ENCODE assay signal across 21 cellular contexts in genomic region chr3:128072454-128073184, GRCh38. TPM values are rescaled to one million over a fixed set of nuclear protein-coding genes. Genes with fewer than 3 reads are reported as not detected.
DNase-seq lines count a peak whose midpoint lies in the region; ATAC-seq and TF ChIP-seq lines count a peak whose summit lies in the region.
"Had no signal": no experiment of that assay in that cellular context is flagged by ENCODE, and none has a peak within 500 bp of the region (broad histone marks: within the 10 kb centered on the region; RNA-seq: fewer than 3 reads in every experiment).

No MANE protein-coding gene starts in this region.

- no peak for DNase-seq in MCF 10A (ENCODE audit: unreplicated experiment)
- no peak for DNase-seq in mammary epithelial cell
- peak; percentile 43 for DNase-seq in ecto neural progenitor cell (ENCODE audit: low spot score)
- no peak for DNase-seq in neuronal stem cell (ENCODE audit: low spot score)
- DNase-seq in upper lobe of right lung, result peak; percentile 55
- DNase-seq in natural killer cell, result no peak
- no peak for DNase-seq in mesendoderm
- DNase-seq: activated CD4-positive, alpha-beta T cell treated with anti-CD3 and anti-CD28 coated beads for 48 hours; activated naive CD8-positive, alpha-beta T cell treated with anti-CD3 and anti-CD28 coated beads for 36 hours; Caco-2; DMS79 treated with DMSO at 0.1 percent for 48 hours; HFFc6; Karpas-422; left ventricle myocardium superior; NCI-H2029; NCI-H446; stimulated activated CD4-positive, alpha-beta T cell treated with anti-CD3 and anti-CD28 coated beads, Interleukin-12 subunit alpha, Interleukin-12 subunit beta, amount 100 ng/mL, for 4 hours had no signal

- no peak overlapping the region for H2BK120ac ChIP-seq in neuronal stem cell (ENCODE audit: low read depth, low read length)
- no peak overlapping the region for H2BK120ac ChIP-seq in mesendoderm (ENCODE audit: low read depth, low read length)

- H3K4me1 Mint-ChIP-seq in MCF 10A (ENCODE audit: insufficient read depth, unreplicated experiment) (peaks cover 5% of the 10 kb centered on the region), natural killer cell (peaks cover 4 to 13% of the 10 kb centered on the region in 2 donors)

- H3K4me3 Mint-ChIP-seq in MCF 10A (ENCODE audit: unreplicated experiment), result no peak overlapping the region
- no peak overlapping the region for H3K4me3 Mint-ChIP-seq in natural killer cell
- H3K4me3 Mint-ChIP-seq: activated naive CD8-positive, alpha-beta T cell treated with anti-CD3 and anti-CD28 coated beads for 36 hours; brain; HFFc6; neural crest cell had no signal

- dilution Hi-C loops in mammary epithelial cell (cut with HindIII; ENCODE audit: low sequenced_read_pairs), result no loop called here

- no peak overlapping the region for H3K56ac ChIP-seq in mesendoderm (ENCODE audit: low read length)

- no peak overlapping the region for H4K91ac ChIP-seq in neuronal stem cell (ENCODE audit: low read depth, low read length, poor library complexity)

- H3K79me1 ChIP-seq in neuronal stem cell (ENCODE audit: low read depth, low read length) (peaks cover 5% of the 10 kb centered on the region), mesendoderm (ENCODE audit: low read length) (peaks cover 3% of the 10 kb centered on the region)

- no peak overlapping the region for H3K4me2 ChIP-seq in mammary epithelial cell (ENCODE audit: insufficient read depth, low read depth, low read length)
- no peak overlapping the region for H3K4me2 ChIP-seq in neuronal stem cell (ENCODE audit: insufficient read depth, low read length, poor library complexity, severe bottlenecking)
- no peak overlapping the region for H3K4me2 ChIP-seq in mesendoderm (ENCODE audit: low read length)

- intact Hi-C loops in MCF 10A (cut with micrococcal nuclease), result no loop called here
- intact Hi-C loops in mammary epithelial cell (cut with micrococcal nuclease), result no loop called here
- intact Hi-C loops in upper lobe of right lung (cut with DNase I), result no loop called here
- intact Hi-C loops in natural killer cell (cut with micrococcal nuclease), result no loop called here

- no peak overlapping the region for H3K14ac ChIP-seq in neuronal stem cell (ENCODE audit: low read length)

- H4K5ac ChIP-seq in mesendoderm (ENCODE audit: low read length), result no peak overlapping the region

- H2BK5ac ChIP-seq in neuronal stem cell (ENCODE audit: low read length) (no peak overlapping the region), mesendoderm (ENCODE audit: low read length) (no peak overlapping the region)

- H3K4ac ChIP-seq in neuronal stem cell (ENCODE audit: low read length), result no peak overlapping the region
- H3K4ac ChIP-seq in mesendoderm (ENCODE audit: low read depth, low read length), result no peak overlapping the region

- no peak overlapping the region for H3K9ac ChIP-seq in mammary epithelial cell (ENCODE audit: insufficient read depth, low read length)
- H3K9ac ChIP-seq in neuronal stem cell (ENCODE audit: low read depth, low read length, poor library complexity), result no peak overlapping the region
- H3K9ac ChIP-seq in mesendoderm (ENCODE audit: low read length), result no peak overlapping the region

- H2AFZ ChIP-seq in mammary epithelial cell (ENCODE audit: low read depth, low read length), result no peak overlapping the region
- no peak overlapping the region for H2AFZ ChIP-seq in neuronal stem cell (ENCODE audit: low read length)

- H3K18ac ChIP-seq in neuronal stem cell (ENCODE audit: low read length) (no peak overlapping the region), mesendoderm (ENCODE audit: low read length) (no peak overlapping the region)

- H2BK12ac ChIP-seq in neuronal stem cell (ENCODE audit: low read length), result no peak overlapping the region

- POLR2A ChIA-PET in MCF 10A (lab: Yijun Ruan, JAX), result interaction anchor here (0.6 to 2.7 kb wide), 3 partner anchors 7 to 1898 kb away, joined by 3 to 8 read pairs (median 4); no protein-coding TSS in a partner anchor

- H3K27ac Mint-ChIP-seq in MCF 10A (ENCODE audit: low read depth, unreplicated experiment) (peak overlapping the region; percentile 31), natural killer cell (no peak overlapping the region)
- H3K27ac Mint-ChIP-seq: activated naive CD8-positive, alpha-beta T cell treated with anti-CD3 and anti-CD28 coated beads for 36 hours had no signal

- H3K23ac ChIP-seq in neuronal stem cell (ENCODE audit: low read depth, low read length, poor library complexity), result peak overlapping the region; percentile 16
- H3K23ac ChIP-seq in mesendoderm (ENCODE audit: low read length), result no peak overlapping the region

- H4K8ac ChIP-seq in neuronal stem cell (ENCODE audit: low read depth, low read length) (no peak overlapping the region), mesendoderm (ENCODE audit: low read depth, low read length) (no peak overlapping the region)

- H3K27me3 Mint-ChIP-seq in MCF 10A (ENCODE audit: insufficient read depth, unreplicated experiment) (no peaks in the 10 kb centered on the region), natural killer cell (ENCODE audit: low read depth in 2 of 2) (no peaks in the 10 kb centered on the region)
- H3K27me3 Mint-ChIP-seq: activated naive CD8-positive, alpha-beta T cell treated with anti-CD3 and anti-CD28 coated beads for 36 hours; brain had no signal

- no peak overlapping the region for H3K4me3 ChIP-seq in mammary epithelial cell (replicated peaks in 1 of 3; ENCODE audit: insufficient read depth in 1 of 3, low read depth in 2 of 3, low read length in 3 of 3)
- no peak overlapping the region for H3K4me3 ChIP-seq in neuronal stem cell (ENCODE audit: low read length in 2 of 2)
- H3K4me3 ChIP-seq in upper lobe of right lung, result no peak overlapping the region
- H3K4me3 ChIP-seq in mesendoderm (ENCODE audit: low read length), result no peak overlapping the region

- H3K9me3 Mint-ChIP-seq in MCF 10A (ENCODE audit: unreplicated experiment) (no peaks in the 10 kb centered on the region), natural killer cell (no peaks in the 10 kb centered on the region)
- H3K9me3 Mint-ChIP-seq: activated naive CD8-positive, alpha-beta T cell treated with anti-CD3 and anti-CD28 coated beads for 36 hours; brain; HFFc6; neural crest cell had no signal

- H3K27me3 ChIP-seq in mammary epithelial cell (ENCODE audit: insufficient read depth, low read length) (no peaks in the 10 kb centered on the region), neuronal stem cell (ENCODE audit: control insufficient read depth in 3 of 3, insufficient read depth in 3 of 3, low read depth in 1 of 3, low read length in 3 of 3) (peaks cover 0 to 16% (median 0%) of the 10 kb centered on the region in 3 experiments), upper lobe of right lung (no peaks in the 10 kb centered on the region), mesendoderm (ENCODE audit: insufficient read depth, low read length, poor library complexity) (no peaks in the 10 kb centered on the region)

- BruUV-seq in MCF 10A (replicated peaks; lab: Mats Ljungman, UMichigan) (no TSS peak), mammary epithelial cell (replicated peaks; lab: Mats Ljungman, UMichigan) (no TSS peak)

- H3K4me1 ChIP-seq in mammary epithelial cell (ENCODE audit: insufficient read depth, low read length), result peaks cover 42% of the 10 kb centered on the region
- H3K4me1 ChIP-seq in neuronal stem cell (ENCODE audit: control insufficient read depth in 2 of 2, insufficient read depth in 1 of 2, low read depth in 1 of 2, low read length in 2 of 2), result peaks cover 0 to 18% of the 10 kb centered on the region in 2 donors
- H3K4me1 ChIP-seq in upper lobe of right lung, result peaks cover 23% of the 10 kb centered on the region
- no peaks in the 10 kb centered on the region for H3K4me1 ChIP-seq in mesendoderm (ENCODE audit: control insufficient read depth, low read depth, low read length)
- H3K4me1 ChIP-seq: Caco-2 had no signal

- TF ChIP-seq CTCF in MCF 10A (IDR thresholded peaks at IDR 0.05; ENCODE audit: unreplicated experiment) (no peak), mammary epithelial cell (conservative IDR thresholded peaks at IDR 0.05 in 1 of 2, IDR thresholded peaks at IDR 0.05 in 1 of 2; ENCODE audit: extremely low read depth in 1 of 2, insufficient read depth in 1 of 2, low read depth in 1 of 2, low read length in 2 of 2) (no peak), upper lobe of right lung (IDR thresholded peaks at IDR 0.05) (no peak), natural killer cell (IDR thresholded peaks at IDR 0.05) (no peak)

- ATAC-seq in upper lobe of right lung (no peak), natural killer cell (no peak), HG02840 (IDR thresholded peaks at IDR 0.05; ENCODE audit: low FRiP score, unreplicated experiment) (no peak)
- ATAC-seq: left ventricle myocardium superior, Panc1 had no signal

- CTCF ChIA-PET in MCF 10A (lab: Yijun Ruan, JAX) (no interaction called here), mammary epithelial cell (lab: Charles Lee; ENCODE audit: low non-redundant PET) (interaction anchor here (0.7 kb wide), 1 partner anchor 302 kb away, joined by 3 read pairs; no protein-coding TSS in a partner anchor)

- H3K9me3 ChIP-seq in mammary epithelial cell (replicated peaks; ENCODE audit: insufficient read depth, low read length) (no peaks in the 10 kb centered on the region), neuronal stem cell (replicated peaks in 1 of 2; ENCODE audit: control insufficient read depth in 2 of 2, insufficient read depth in 1 of 2, low read depth in 1 of 2, low read length in 2 of 2) (no peaks in the 10 kb centered on the region), upper lobe of right lung (no peaks in the 10 kb centered on the region)
- H3K9me3 ChIP-seq: Caco-2 had no signal

- H3K27ac ChIP-seq in mammary epithelial cell (ENCODE audit: insufficient read depth, low read depth, low read length), result no peak overlapping the region
- no peak overlapping the region for H3K27ac ChIP-seq in neuronal stem cell (replicated peaks; ENCODE audit: low read length)
- no peak overlapping the region for H3K27ac ChIP-seq in upper lobe of right lung
- H3K27ac ChIP-seq in mesendoderm (ENCODE audit: low read depth, low read length), result no peak overlapping the region

- H2BK15ac ChIP-seq in neuronal stem cell (ENCODE audit: low read length), result no peak overlapping the region
- H2BK15ac ChIP-seq in mesendoderm (replicated peaks; ENCODE audit: low read depth), result no peak overlapping the region

- H3K79me2 ChIP-seq in mammary epithelial cell (ENCODE audit: insufficient read depth, low read length), result peaks cover 49% of the 10 kb centered on the region
- H3K79me2 ChIP-seq in mesendoderm (ENCODE audit: control insufficient read depth, insufficient read depth, low read length), result no peaks in the 10 kb centered on the region

- in situ Hi-C loops in mammary epithelial cell (cut with MboI; ENCODE audit: low sequenced_read_pairs in 2 of 2), result no loop called here

- H3K36me3 Mint-ChIP-seq in MCF 10A (ENCODE audit: insufficient read depth, unreplicated experiment) (peaks cover 65% of the 10 kb centered on the region), natural killer cell (peaks cover 9% of the 10 kb centered on the region)

- H3K36me3 ChIP-seq in mammary epithelial cell (ENCODE audit: insufficient read depth, low read length), result peaks cover 35% of the 10 kb centered on the region
- peaks cover 40 to 81% of the 10 kb centered on the region in 2 donors for H3K36me3 ChIP-seq in neuronal stem cell (replicated peaks in 1 of 2; ENCODE audit: control insufficient read depth in 2 of 2, insufficient read depth in 2 of 2, low read length in 2 of 2)
- peaks cover 55% of the 10 kb centered on the region for H3K36me3 ChIP-seq in upper lobe of right lung
- peaks cover 25% of the 10 kb centered on the region for H3K36me3 ChIP-seq in mesendoderm (ENCODE audit: control insufficient read depth, insufficient read depth, low read length)

- no peak overlapping the region for H2AK5ac ChIP-seq in neuronal stem cell (ENCODE audit: low read depth, low read length)
- no peak overlapping the region for H2AK5ac ChIP-seq in mesendoderm (ENCODE audit: low read length)

- WGBS in mammary epithelial cell (ENCODE audit: low coverage, missing lambda C conversion rate), result 84% methylated on average over 12 of the region's 13 CpGs
- no CpG with 5 or more reads among the region's 13 CpGs for WGBS in neuronal stem cell (ENCODE audit: extremely low coverage in 2 of 2, insufficient read length in 2 of 2, insufficient replicate concordance in 1 of 2), 2 donors
- WGBS in mesendoderm (ENCODE audit: extremely low coverage, insufficient coverage, low lambda C conversion rate), result no CpG with 5 or more reads among the region's 13 CpGs

- H4K20me1 ChIP-seq in mammary epithelial cell (ENCODE audit: insufficient read depth, low read length), result no peaks in the 10 kb centered on the region

RNA-seq across cellular contexts. Expression of gene SEC61A1, which starts 20.4 kb away (rescaled TPM):
- total RNA-seq in MCF 10A (2022) (418 and 519 TPM in 2 replicates), mammary epithelial cell (100 to 1,000 TPM; 291 to 353 TPM), upper lobe of right lung (183 TPM), natural killer cell (100 to 1,000 TPM; 143 to 172 (median 148) TPM)
- 230 TPM for polyA plus RNA-seq in mammary epithelial cell
- 378 TPM for polyA minus RNA-seq in mammary epithelial cell
- 61.5 TPM for polyA plus RNA-seq in neuronal stem cell (2013, experiment 1 of 2)
- 64.0 TPM for polyA plus RNA-seq in neuronal stem cell (2013, experiment 2 of 2)
- 140 TPM for polyA plus RNA-seq in mesendoderm (2013, experiment 1 of 2)
- 137 TPM for polyA plus RNA-seq in mesendoderm (2013, experiment 2 of 2)

RNA-seq across cellular contexts. Expression of gene RUVBL1, which starts 51.0 kb away (rescaled TPM):
- 88.1 and 114 TPM in 2 replicates for total RNA-seq in MCF 10A (2022)
- total RNA-seq in mammary epithelial cell, result 10 to 100 TPM; 53.7 to 78.8 TPM
- 106 TPM for polyA plus RNA-seq in mammary epithelial cell
- 84.5 TPM for polyA minus RNA-seq in mammary epithelial cell
- polyA plus RNA-seq in neuronal stem cell (2013, experiment 1 of 2), result 62.1 TPM
- 61.3 TPM for polyA plus RNA-seq in neuronal stem cell (2013, experiment 2 of 2)
- 17.0 TPM for total RNA-seq in upper lobe of right lung
- total RNA-seq in natural killer cell, result 10 to 100 TPM; 11.9 to 18.5 (median 14.1) TPM
- 80.0 TPM for polyA plus RNA-seq in mesendoderm (2013, experiment 1 of 2)
- polyA plus RNA-seq in mesendoderm (2013, experiment 2 of 2), result 79.2 TPM

Comparison
In these comparisons a context has a peak if more than half of its experiments do, and no peak if none do; other contexts are left out.
1. DNase-seq: peak in ecto neural progenitor cell (single experiment) and upper lobe of right lung (single experiment); none in MCF 10A (single experiment), mammary epithelial cell (single experiment), neuronal stem cell (single experiment), natural killer cell (single experiment) and mesendoderm (single experiment).